In the genomic region with DNA sequence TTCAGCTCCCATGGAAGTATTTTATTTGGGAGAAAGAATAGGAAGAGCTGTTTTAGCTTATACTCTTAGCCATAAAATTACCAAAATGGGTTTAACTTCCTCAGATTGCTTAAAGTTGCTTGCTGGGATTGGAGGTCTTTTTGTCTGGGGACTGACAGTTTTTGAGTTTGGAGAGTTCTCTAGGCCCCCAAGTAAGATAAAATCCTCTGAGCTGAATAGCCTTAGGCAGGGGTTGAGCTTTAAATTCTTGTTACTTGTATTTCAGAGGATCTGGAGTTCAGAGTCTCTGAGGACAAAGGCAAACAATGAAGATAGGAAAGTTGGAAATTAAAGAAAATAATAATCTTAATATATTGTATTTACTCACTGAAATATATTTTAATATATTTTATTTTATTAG, we compare ENCODE assay signal across 19 cellular contexts.
DNase-seq lines count a peak whose midpoint lies in the region; ATAC-seq and TF ChIP-seq lines count a peak whose summit lies in the region.
"Had no signal": no experiment of that assay in that cellular context is flagged by ENCODE, and none has a peak within 500 bp of the region (broad histone marks: within the 10 kb centered on the region; RNA-seq: fewer than 3 reads in every experiment).

No MANE protein-coding gene starts in this region.

- TF ChIP-seq POLR2A in stomach (IDR thresholded peaks at IDR 0.05) = no peak

- H3K4me1 ChIP-seq in iPS-20b (ENCODE audit: insufficient read depth, low read length) (peaks cover 25% of the 10 kb centered on the region), stomach (peaks cover 0 to 8% (median 0%) of the 10 kb centered on the region in 4 donors)

- H3K36me3 ChIP-seq in iPS-20b (ENCODE audit: insufficient read depth, low read depth, low read length) (no peaks in the 10 kb centered on the region), stomach (no peaks in the 10 kb centered on the region)

- CTCF ChIA-PET in WTC11 (lab: Charles Lee) = interaction anchor here (1.9 kb wide), 1 partner anchor 16 kb away, joined by 6 read pairs; no protein-coding TSS in a partner anchor

- POLR2A ChIA-PET in WTC11 (lab: Charles Lee) = no interaction called here

- H3K27me3 Mint-ChIP-seq in WTC11 (ENCODE audit: low read depth) (peaks cover 12% of the 10 kb centered on the region), neural crest cell (ENCODE audit: low read depth) (no peaks in the 10 kb centered on the region)
- H3K27me3 Mint-ChIP-seq: CD4-positive, alpha-beta memory T cell had no signal

- H3K9me3 Mint-ChIP-seq in WTC11 = peaks cover 69% of the 10 kb centered on the region
- H3K9me3 Mint-ChIP-seq in neural crest cell = peaks cover 3% of the 10 kb centered on the region
- H3K9me3 Mint-ChIP-seq in stimulated activated effector memory CD8-positive, alpha-beta T cell treated with anti-CD3 and anti-CD28 coated beads, Interleukin-12 subunit alpha, Interleukin-12 subunit beta, amount 100 ng/mL, for 72 hours = no peaks in the 10 kb centered on the region

- peaks cover 60% of the 10 kb centered on the region for H3K36me3 Mint-ChIP-seq in WTC11
- peaks cover 2% of the 10 kb centered on the region for H3K36me3 Mint-ChIP-seq in neural crest cell (ENCODE audit: low read depth)
- H3K36me3 Mint-ChIP-seq in stimulated activated effector memory CD8-positive, alpha-beta T cell treated with anti-CD3 and anti-CD28 coated beads, Interleukin-12 subunit alpha, Interleukin-12 subunit beta, amount 100 ng/mL, for 72 hours = no peaks in the 10 kb centered on the region
- H3K36me3 Mint-ChIP-seq: CD4-positive, alpha-beta memory T cell had no signal

- TF ChIP-seq CTCF in WTC11 (IDR thresholded peaks at IDR 0.05) (no peak), neural crest cell (conservative IDR thresholded peaks at IDR 0.05) (no peak), stomach (IDR thresholded peaks at IDR 0.05) (no peak)

- H3K4me3 ChIP-seq in iPS-20b (ENCODE audit: low read length) (peak overlapping the region; percentile 23; the same call in 1 of the 2 replicates), stomach (no peak overlapping the region)

- H3K27me3 ChIP-seq in iPS-20b (ENCODE audit: insufficient read depth, low read length) (no peaks in the 10 kb centered on the region), stomach (no peaks in the 10 kb centered on the region)

- H3K4me3 Mint-ChIP-seq in WTC11 = peak overlapping the region; percentile 27; the same call in 1 of the 2 replicates
- H3K4me3 Mint-ChIP-seq in neural crest cell = no peak overlapping the region
- H3K4me3 Mint-ChIP-seq in stimulated activated effector memory CD8-positive, alpha-beta T cell treated with anti-CD3 and anti-CD28 coated beads, Interleukin-12 subunit alpha, Interleukin-12 subunit beta, amount 100 ng/mL, for 72 hours = no peak overlapping the region
- H3K4me3 Mint-ChIP-seq: CD4-positive, alpha-beta memory T cell had no signal

- H3K27ac Mint-ChIP-seq in WTC11 = peak overlapping the region; percentile 93
- peak overlapping the region; percentile 38 for H3K27ac Mint-ChIP-seq in neural crest cell (ENCODE audit: unreplicated experiment)
- no peak overlapping the region for H3K27ac Mint-ChIP-seq in stimulated activated effector memory CD8-positive, alpha-beta T cell treated with anti-CD3 and anti-CD28 coated beads, Interleukin-12 subunit alpha, Interleukin-12 subunit beta, amount 100 ng/mL, for 72 hours
- H3K27ac Mint-ChIP-seq: CD4-positive, alpha-beta memory T cell had no signal

- no peak for TF ChIP-seq EP300 in stomach (IDR thresholded peaks at IDR 0.05)

- intact Hi-C loops in stomach (cut with DNase I; ENCODE audit: low total_unique reads) = no loop called here

- peaks cover 15% of the 10 kb centered on the region; the same call in 1 of the 2 replicates for H3K9me3 ChIP-seq in iPS-20b (ENCODE audit: insufficient read depth, low read depth, low read length)
- peaks cover 0 to 8% (median 0%) of the 10 kb centered on the region in 4 donors for H3K9me3 ChIP-seq in stomach

- H3K9ac ChIP-seq in iPS-20b (ENCODE audit: low read depth, low read length) = no peak overlapping the region; the same call in 1 of the 2 replicates

- ATAC-seq in WTC11 = no peak
- ATAC-seq in HG03469 (IDR thresholded peaks at IDR 0.05; ENCODE audit: unreplicated experiment) = no peak
- ATAC-seq in stimulated activated effector memory CD8-positive, alpha-beta T cell treated with anti-CD3 and anti-CD28 coated beads, Interleukin-12 subunit alpha, Interleukin-12 subunit beta, amount 100 ng/mL, for 72 hours = no peak

- H3K4me1 Mint-ChIP-seq in WTC11 = peaks cover 44% of the 10 kb centered on the region
- peaks cover 13% of the 10 kb centered on the region for H3K4me1 Mint-ChIP-seq in neural crest cell
- H3K4me1 Mint-ChIP-seq in stimulated activated effector memory CD8-positive, alpha-beta T cell treated with anti-CD3 and anti-CD28 coated beads, Interleukin-12 subunit alpha, Interleukin-12 subunit beta, amount 100 ng/mL, for 72 hours = no peaks in the 10 kb centered on the region
- H3K4me1 Mint-ChIP-seq: CD4-positive, alpha-beta memory T cell had no signal

- DNase-seq in WTC11 (ENCODE audit: low spot score) = no peak
- DNase-seq in neural crest cell (ENCODE audit: low read depth, low spot score) = no peak
- DNase-seq in stomach = no peak
- DNase-seq in A172 (ENCODE audit: low spot score) = no peak
- DNase-seq in stimulated activated effector memory CD8-positive, alpha-beta T cell treated with anti-CD3 and anti-CD28 coated beads, Interleukin-12 subunit alpha, Interleukin-12 subunit beta, amount 100 ng/mL, for 72 hours (ENCODE audit: low spot score in 2 of 2) = no peak
- DNase-seq: C1 segment of cervical spinal cord; CD4-positive, alpha-beta memory T cell; COR-L47; H7; NCI-H1048; NCI-H1417; NCI-H1694; NCI-H2081; NCI-H226; NCI-H510A; RPMI8226; SHP77 had no signal

- H3K27ac ChIP-seq in iPS-20b (ENCODE audit: low read length) = no peak overlapping the region
- no peak overlapping the region for H3K27ac ChIP-seq in stomach

TF ChIP-seq in WTC11, 78 proteins besides CTCF, POLR2A, EP300 and RAD21:
- no peak for TF ChIP-seq ZBTB43 (CRISPR knock-in tag; IDR thresholded peaks at IDR 0.05)
TF ChIP-seq in WTC11: peak in this region for 0.
